Comparison of ENCODE assay signal across 8 cellular contexts in genomic region chr7:44490351-44491200, GRCh38.
DNase-seq lines count a peak whose midpoint lies in the region; ATAC-seq and TF ChIP-seq lines count a peak whose summit lies in the region.

Gene NUDCD3 (minus strand): TSS chr7:44490658. CDS start chr7:44490600, 58 bp downstream.

- peaks cover 47% of the 10 kb centered on the region for H3K79me2 ChIP-seq in OCI-LY3 (ENCODE audit: low read length)

- peak within 1 kb of the TSS; percentile 95 for H2AFZ ChIP-seq in OCI-LY3 (ENCODE audit: low read depth, low read length)

- DNase-seq in DMS 273 treated with DMSO at 0.1 percent for 48 hours (lab: John Stamatoyannopoulos, UW) (peak; percentile 70), HuH-7.5 (ENCODE audit: low spot score) (peak; percentile 82), activated T-cell treated with anti-CD3 and anti-CD28 coated beads for 4 hours (peak; percentile 77), erythroblast (lab: John Stamatoyannopoulos, UW) (peak; percentile 92 to 93)
- DNase-seq in stimulated activated CD8-positive, alpha-beta memory T cell treated with anti-CD3 and anti-CD28 coated beads, Interleukin-7, amount 100 ng/mL, for 1 hour (ENCODE audit: low read depth in 2 of 2) = peak; percentile 63 to 66

- H3K4me2 ChIP-seq in OCI-LY3 (ENCODE audit: low read length) = peak within 1 kb of the TSS; percentile 96

- peak; percentile 84 for TF ChIP-seq POLR2A in erythroblast (IDR thresholded peaks at IDR 0.05; ENCODE audit: low read length)

- H3K27ac ChIP-seq in OCI-LY3 (ENCODE audit: low read length) (peak within 1 kb of the TSS; percentile 83), mucosa of rectum (ENCODE audit: low read depth in 2 of 2, low read length in 2 of 2) (peak within 1 kb of the TSS; percentile 95)

- H3K9me3 ChIP-seq in OCI-LY3 (ENCODE audit: insufficient read depth, low read length) (no peaks in the 10 kb centered on the region), mucosa of rectum (ENCODE audit: control insufficient read depth in 2 of 2, low read length in 2 of 2) (no peaks in the 10 kb centered on the region)

- H3K9ac ChIP-seq in OCI-LY3 (ENCODE audit: low read length) = peak within 1 kb of the TSS; percentile 89
- H3K9ac ChIP-seq in mucosa of rectum (ENCODE audit: low read depth in 1 of 2, low read length in 2 of 2) = peak within 1 kb of the TSS; percentile 87 to 93

- peaks cover 22% of the 10 kb centered on the region for H4K20me1 ChIP-seq in OCI-LY3 (ENCODE audit: insufficient read depth, low read length)

- peaks cover 13% of the 10 kb centered on the region for H3K36me3 ChIP-seq in OCI-LY3 (replicated peaks; ENCODE audit: low read depth, low read length)
- H3K36me3 ChIP-seq in mucosa of rectum (ENCODE audit: control insufficient read depth in 2 of 2, insufficient read depth in 2 of 2, low read length in 2 of 2) = no peaks in the 10 kb centered on the region

- TF ChIP-seq CTCF in OCI-LY3 (IDR thresholded peaks at IDR 0.05; ENCODE audit: low read depth, low read length) = peak; percentile 20; the same call in 1 of the 2 replicates

- H3K4me1 ChIP-seq in OCI-LY3 (ENCODE audit: low read length) (peaks cover 17% of the 10 kb centered on the region), mucosa of rectum (ENCODE audit: control insufficient read depth in 2 of 2, insufficient read depth in 2 of 2, low read length in 2 of 2) (peaks cover 13 to 21% of the 10 kb centered on the region in 2 donors)

- H3K27me3 ChIP-seq in OCI-LY3 (ENCODE audit: low read depth, low read length) = no peaks in the 10 kb centered on the region
- H3K27me3 ChIP-seq in mucosa of rectum (ENCODE audit: control insufficient read depth in 2 of 2, insufficient read depth in 2 of 2, low read length in 2 of 2) = no peaks in the 10 kb centered on the region

- ATAC-seq in GM21526 (IDR thresholded peaks at IDR 0.05; ENCODE audit: low FRiP score, unreplicated experiment) = peak; percentile 93

- H3K4me3 ChIP-seq in OCI-LY3 (ENCODE audit: low read length) (peak within 1 kb of the TSS; percentile 84), mucosa of rectum (ENCODE audit: low read length in 2 of 2) (peak within 1 kb of the TSS; percentile 93 to 97)

Comparison
In these comparisons a context has a peak if more than half of its experiments do, and no peak if none do; other contexts are left out.
1. Peak in every context shown above with its lines: DNase-seq, ATAC-seq, H3K4me3 ChIP-seq and H3K27ac ChIP-seq.